In the genomic region with DNA sequence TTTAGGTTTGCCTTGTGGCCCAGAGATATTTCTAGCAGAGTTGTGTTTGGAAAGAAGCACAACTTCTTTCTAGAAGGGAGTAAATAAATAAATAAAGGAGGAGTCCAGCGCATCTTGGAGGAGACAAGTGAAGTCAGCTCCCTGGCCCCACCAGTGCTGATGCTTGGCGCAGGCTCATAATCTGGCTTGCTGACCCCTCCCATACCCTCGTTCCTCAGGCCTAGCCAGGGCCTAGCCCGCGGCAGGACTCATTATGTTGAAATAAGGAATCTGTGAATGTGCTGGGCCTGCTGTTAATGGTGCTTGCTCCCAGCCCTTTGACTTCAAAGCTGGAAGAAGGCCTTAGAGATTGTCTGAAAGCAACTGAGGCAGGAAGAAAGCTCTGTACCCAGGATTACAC, we compare ENCODE assay signal across 9 cellular contexts. TPM values are rescaled to one million over a fixed set of nuclear protein-coding genes. Genes with fewer than 3 reads are reported as not detected.
DNase-seq lines count a peak whose midpoint lies in the region; ATAC-seq and TF ChIP-seq lines count a peak whose summit lies in the region.
"Had no signal": no experiment of that assay in that cellular context is flagged by ENCODE, and none has a peak within 500 bp of the region (broad histone marks: within the 10 kb centered on the region; RNA-seq: fewer than 3 reads in every experiment).

No MANE protein-coding gene starts in this region.

- H3K9me3 ChIP-seq in body of pancreas, result no peaks in the 10 kb centered on the region
- H3K9me3 ChIP-seq in left lung, result no peaks in the 10 kb centered on the region
- no peaks in the 10 kb centered on the region for H3K9me3 ChIP-seq in subcutaneous abdominal adipose tissue (ENCODE audit: control insufficient read depth in 5 of 5, low read length in 5 of 5)

- TF ChIP-seq POLR2A in body of pancreas (IDR thresholded peaks at IDR 0.05), result no peak

- peak overlapping the region in 3 of 5 donors; percentile 13 to 68 (median 16) for H3K9ac ChIP-seq in subcutaneous abdominal adipose tissue (ENCODE audit: low read length in 5 of 5)

- TF ChIP-seq CTCF in body of pancreas (IDR thresholded peaks at IDR 0.05), result no peak
- TF ChIP-seq CTCF in left lung (IDR thresholded peaks at IDR 0.05), result no peak

- peaks cover 15% of the 10 kb centered on the region for H3K36me3 Mint-ChIP-seq in activated CD4-positive, alpha-beta T cell treated with anti-CD3 and anti-CD28 coated beads for 36 hours (ENCODE audit: low read depth)

- CTCF ChIA-PET in activated CD4-positive, alpha-beta T cell treated with anti-CD3 and anti-CD28 coated beads for 36 hours (lab: Charles Lee), result interaction anchor here (0.6 to 1.6 kb wide), 10 partner anchors 9 to 574 kb away, joined by 3 to 5 read pairs (median 3); a partner anchor contains a TSS

- peak overlapping the region; percentile 67 for H3K27ac Mint-ChIP-seq in activated CD4-positive, alpha-beta T cell treated with anti-CD3 and anti-CD28 coated beads for 36 hours

- no peak for ATAC-seq in activated CD4-positive, alpha-beta T cell treated with anti-CD3 and anti-CD28 coated beads for 36 hours
- ATAC-seq in body of pancreas (no peak), left lung (peak; percentile 2)
- ATAC-seq in activated CD4-positive, CD25-positive, alpha-beta regulatory T cell treated with anti-CD3 and anti-CD28 coated beads, Interleukin-2, amount 50 U/mL, for 24 hours, result no peak

- POLR2A ChIA-PET in activated CD4-positive, alpha-beta T cell treated with anti-CD3 and anti-CD28 coated beads for 36 hours (lab: Charles Lee), result interaction anchor here (0.6 to 2.5 kb wide), 7 partner anchors 14 to 168 kb away, joined by 3 to 9 read pairs (median 3); a partner anchor contains a TSS

- H3K27me3 Mint-ChIP-seq in activated CD4-positive, alpha-beta T cell treated with anti-CD3 and anti-CD28 coated beads for 36 hours, result no peaks in the 10 kb centered on the region

- H3K36me3 ChIP-seq in body of pancreas (replicated peaks in 1 of 2; ENCODE audit: insufficient read depth in 1 of 2, low read depth in 2 of 2) (no peaks in the 10 kb centered on the region), left lung (peaks cover 0 to 8% of the 10 kb centered on the region in 2 donors), subcutaneous abdominal adipose tissue (ENCODE audit: control insufficient read depth in 5 of 5, insufficient read depth in 5 of 5, low read length in 5 of 5) (no peaks in the 10 kb centered on the region)

- H3K4me3 ChIP-seq in body of pancreas, result no peak overlapping the region
- H3K4me3 ChIP-seq in left lung, result peak overlapping the region in 1 of 2 donors; percentile 68
- H3K4me3 ChIP-seq in subcutaneous abdominal adipose tissue (ENCODE audit: low read depth in 1 of 5, low read length in 5 of 5), result peak overlapping the region in 2 of 5 donors; percentile 0 to 79

- H3K27ac ChIP-seq in body of pancreas, result peak overlapping the region; percentile 60 to 99 (median 94)
- H3K27ac ChIP-seq in left lung, result peak overlapping the region; percentile 95 to 96
- peak overlapping the region; percentile 45 for H3K27ac ChIP-seq in subcutaneous abdominal adipose tissue (ENCODE audit: low read depth, low read length)

- H3K4me3 Mint-ChIP-seq in activated CD4-positive, alpha-beta T cell treated with anti-CD3 and anti-CD28 coated beads for 36 hours, result peak overlapping the region; percentile 82

- DNase-seq in activated CD4-positive, alpha-beta T cell treated with anti-CD3 and anti-CD28 coated beads for 36 hours, result no peak
- no peak for DNase-seq in activated CD4-positive, alpha-beta T cell treated with anti-CD3 and anti-CD28 coated beads for 1 hour
- DNase-seq in body of pancreas (peak in 2 of 4 donors; percentile 20 to 31), left lung (no peak), DMS153 (lab: John Stamatoyannopoulos, UW) (no peak), SKM-1 (lab: John Stamatoyannopoulos, UW; ENCODE audit: unreplicated experiment) (no peak)
- DNase-seq: NCI-H524 had no signal

- H3K9me3 Mint-ChIP-seq in activated CD4-positive, alpha-beta T cell treated with anti-CD3 and anti-CD28 coated beads for 36 hours (ENCODE audit: low read depth), result no peaks in the 10 kb centered on the region

- H3K4me1 ChIP-seq in body of pancreas (peaks cover 71% of the 10 kb centered on the region), left lung (peaks cover 28 to 86% of the 10 kb centered on the region in 2 donors), subcutaneous abdominal adipose tissue (ENCODE audit: control insufficient read depth in 5 of 5, insufficient read depth in 5 of 5, low read length in 5 of 5) (peaks cover 3 to 57% (median 37%) of the 10 kb centered on the region in 5 donors)

- peaks cover 71% of the 10 kb centered on the region for H3K4me1 Mint-ChIP-seq in activated CD4-positive, alpha-beta T cell treated with anti-CD3 and anti-CD28 coated beads for 36 hours

- no peaks in the 10 kb centered on the region for H3K27me3 ChIP-seq in body of pancreas
- no peaks in the 10 kb centered on the region for H3K27me3 ChIP-seq in left lung
- H3K27me3 ChIP-seq in subcutaneous abdominal adipose tissue (ENCODE audit: control insufficient read depth in 5 of 5, insufficient read depth in 4 of 5, low read length in 5 of 5), result peaks cover 0 to 2% (median 0%) of the 10 kb centered on the region in 5 donors

- 51 to 58% methylated on average over 5 of the region's 5 CpGs for WGBS in body of pancreas, 2 donors

- intact Hi-C loops in activated CD4-positive, alpha-beta T cell treated with anti-CD3 and anti-CD28 coated beads for 36 hours (cut with DNase I, micrococcal nuclease), result loop anchor here (1.0 to 5.0 kb wide), 6 partner anchors 34 to 228 kb away; a partner anchor contains a TSS
- intact Hi-C loops in body of pancreas (cut with DNase I) (no loop called here), left lung (cut with DNase I) (no loop called here)

RNA-seq across cellular contexts. Expression of a gene that starts 3.1 kb away (rescaled TPM):
- 10 to 100 TPM; 22.8 to 34.9 TPM for total RNA-seq in activated CD4-positive, alpha-beta T cell treated with anti-CD3 and anti-CD28 coated beads for 36 hours
- total RNA-seq in body of pancreas (10 to 100 TPM; 18.1 to 34.5 TPM), left lung (10 to 100 TPM; 46.2 to 53.7 TPM)

Comparison
In these comparisons a context has a peak if more than half of its experiments do, and no peak if none do; other contexts are left out.
1. H3K27ac ChIP-seq: peak in every context shown above with its lines; median percentile 96 in left lung; 94 in body of pancreas; 45 in subcutaneous abdominal adipose tissue.
2. intact Hi-C loops: an anchor here in activated CD4-positive, alpha-beta T cell treated with anti-CD3 and anti-CD28 coated beads for 36 hours (1.0 to 5.0 kb wide); none called in body of pancreas and left lung.